19 cellular contexts compared by ENCODE assay signal in genomic region chr14:56528927-56529326, GRCh38. TPM values are rescaled to one million over a fixed set of nuclear protein-coding genes. Genes with fewer than 3 reads are reported as not detected.
DNase-seq lines count a peak whose midpoint lies in the region; ATAC-seq, FAIRE-seq and TF ChIP-seq lines count a peak whose summit lies in the region.
"Had no signal": no experiment of that assay in that cellular context is flagged by ENCODE, and none has a peak within 500 bp of the region (broad histone marks: within the 10 kb centered on the region; RNA-seq: fewer than 3 reads in every experiment).

No MANE protein-coding gene starts in this region.

- 0 out of 4 replicates have a peak, but pooled peaks of 1 of the 3 experiments have one; percentile 4 for TF ChIP-seq CTCF in H1 (IDR thresholded peaks at IDR 0.05; ENCODE audit: control extremely low read depth in 1 of 3, insufficient read depth in 1 of 3, low read depth in 1 of 3, low read length in 3 of 3)
- no peak for TF ChIP-seq CTCF in left lung (IDR thresholded peaks at IDR 0.05)

- H3K27ac ChIP-seq in H1 (ENCODE audit: low read depth, low read length) (no peak overlapping the region), left lung (no peak overlapping the region)
- H3K27ac ChIP-seq: BLaER1, C4-2B had no signal

- no peak overlapping the region for H3K23ac ChIP-seq in H1 (ENCODE audit: insufficient read length)

- H3K18ac ChIP-seq in H1 (ENCODE audit: extremely low read depth, low read length), result no peak overlapping the region

- H3K23me2 ChIP-seq in H1 (ENCODE audit: low read depth, low read length), result no peaks in the 10 kb centered on the region

- H2BK12ac ChIP-seq in H1 (ENCODE audit: low read depth, low read length), result no peak overlapping the region

- H2AK5ac ChIP-seq in H1 (ENCODE audit: low read depth, low read length), result no peak overlapping the region

- H3K4ac ChIP-seq in H1 (replicated peaks; ENCODE audit: insufficient read length, low read depth, low read length), result no peak overlapping the region

- peaks cover 17% of the 10 kb centered on the region; the same call in 1 of the 2 replicates for H3K27me3 ChIP-seq in H7 (ENCODE audit: control insufficient read depth, insufficient read depth, low read length)
- peaks cover 0 to 2% (median 0%) of the 10 kb centered on the region in 4 experiments; a peak in 3 of 7 replicates for H3K27me3 ChIP-seq in H1 (replicated peaks in 1 of 4; ENCODE audit: control insufficient read depth in 3 of 4, extremely low read depth in 1 of 4, insufficient read depth in 3 of 4, low read length in 3 of 4)
- peaks cover 0 to 15% of the 10 kb centered on the region in 2 donors for H3K27me3 ChIP-seq in left lung
- H3K27me3 ChIP-seq: BLaER1 had no signal

- no peaks in the 10 kb centered on the region for H3K36me3 ChIP-seq in H7 (replicated peaks; ENCODE audit: control insufficient read depth, insufficient read depth, low read length)
- H3K36me3 ChIP-seq in H1 (ENCODE audit: control insufficient read depth in 2 of 4, insufficient read depth in 4 of 4, low read length in 3 of 4), result no peaks in the 10 kb centered on the region
- H3K36me3 ChIP-seq in left lung, result no peaks in the 10 kb centered on the region
- H3K36me3 ChIP-seq: BLaER1, HAP-1 had no signal

- H3K79me1 ChIP-seq in H1 (ENCODE audit: low read depth, low read length), result no peaks in the 10 kb centered on the region

- intact Hi-C loops in left lung (cut with DNase I), result no loop called here

- H2AFZ ChIP-seq in H1 (ENCODE audit: low read length), result no peak overlapping the region

- TF ChIP-seq EP300 in H1 (IDR thresholded peaks at IDR 0.05; ENCODE audit: borderline replicate concordance in 1 of 2, low read depth in 2 of 2, low read length in 2 of 2), result no peak

- no peaks in the 10 kb centered on the region for H3K79me2 ChIP-seq in H1 (ENCODE audit: control insufficient read depth in 1 of 2, insufficient read depth in 2 of 2, low read length in 2 of 2)

- H2BK5ac ChIP-seq in H1 (ENCODE audit: low read depth, low read length), result no peak overlapping the region

- DNase-seq in H7 (peak; percentile 30), NCI-H82 (lab: John Stamatoyannopoulos, UW) (peak; percentile 71), H1 (ENCODE audit: low read depth in 1 of 2, low spot score in 2 of 2) (no peak), left lung (no peak), GM12892 (ENCODE audit: insufficient read length) (no peak), NCI-H1092 (lab: John Stamatoyannopoulos, UW) (no peak), NCI-H2227 treated with DMSO at 0.1 percent for 48 hours (lab: John Stamatoyannopoulos, UW) (no peak)
- DNase-seq: Caco-2; CD4-positive, CD25-positive, alpha-beta regulatory T cell; CD8-positive, alpha-beta T cell; DMS153; GF-D8; GOT3; HFFc6 had no signal

- no peaks in the 10 kb centered on the region for H4K20me1 ChIP-seq in H1 (replicated peaks in 1 of 2; ENCODE audit: control insufficient read depth in 1 of 2, insufficient read depth in 2 of 2, low read length in 2 of 2)
- H4K20me1 ChIP-seq: BLaER1 had no signal

- H3K14ac ChIP-seq in H1 (ENCODE audit: insufficient read length), result no peak overlapping the region

- H3K56ac ChIP-seq in H1 (replicated peaks; ENCODE audit: insufficient read length, low read depth, low read length), result no peak overlapping the region

- H3K4me1 ChIP-seq in H1 (replicated peaks in 1 of 4; ENCODE audit: control insufficient read depth in 3 of 4, insufficient read depth in 4 of 4, low read length in 3 of 4) (peaks cover 0 to 6% (median 3%) of the 10 kb centered on the region in 4 experiments; a peak in 3 of 7 replicates), left lung (no peaks in the 10 kb centered on the region)
- H3K4me1 ChIP-seq: BLaER1 had no signal

- no peak overlapping the region for H3K4me3 ChIP-seq in H7 (ENCODE audit: insufficient read depth, low read depth, low read length)
- no peak overlapping the region for H3K4me3 ChIP-seq in H1 (ENCODE audit: extremely low read depth in 1 of 4, insufficient read depth in 2 of 4, low read depth in 3 of 4, low read length in 4 of 4)
- H3K4me3 ChIP-seq in left lung, result no peak overlapping the region
- H3K4me3 ChIP-seq: BLaER1, HAP-1 had no signal

- H2BK15ac ChIP-seq in H1 (ENCODE audit: low read length), result no peak overlapping the region

- WGBS in H1 (ENCODE audit: extremely low coverage in 1 of 2, insufficient coverage in 1 of 2, insufficient read length in 1 of 2, insufficient replicate concordance in 2 of 2, low coverage in 1 of 2, low lambda C conversion rate in 2 of 2, missing lambda C conversion rate in 1 of 2), 2 experiments, result 63% methylated on average over 4 of the region's 4 CpGs; no CpG with 5 or more reads in 1 of the 2 experiments

- ATAC-seq in left lung (peak; percentile 66), GM21717 (IDR thresholded peaks at IDR 0.05; ENCODE audit: unreplicated experiment) (no peak)
- ATAC-seq: CD8-positive, alpha-beta T cell had no signal

- H4K5ac ChIP-seq in H1 (ENCODE audit: insufficient read length, low read depth, low read length), result no peak overlapping the region

- H4K91ac ChIP-seq in H1 (replicated peaks; ENCODE audit: insufficient read length, low read length), result no peak overlapping the region

- TF ChIP-seq POLR2A in H1 (IDR thresholded peaks at IDR 0.05; ENCODE audit: control extremely low read depth in 1 of 2, low read depth in 2 of 2, low read length in 2 of 2) (no peak), GM12892 (IDR thresholded peaks at IDR 0.05; ENCODE audit: low read depth, low read length) (no peak)

- no peak overlapping the region for H4K8ac ChIP-seq in H1 (ENCODE audit: extremely low read depth, insufficient read depth, low read length)

- no peak overlapping the region for H2BK20ac ChIP-seq in H1 (ENCODE audit: low read length)

- FAIRE-seq in H1 (lab: Jason Lieb, UNC) (peak; percentile 45), GM12892 (lab: Jason Lieb, UNC) (no peak)
- FAIRE-seq: GM12891 had no signal

- CTCF ChIA-PET in H1 (lab: Charles Lee; ENCODE audit: partially characterized antibody), result interaction anchor here (0.7 to 5.6 kb wide), 9 partner anchors 8 to 849 kb away, joined by 3 to 32 read pairs (median 4); no protein-coding TSS in a partner anchor

- POLR2A ChIA-PET in H1 (lab: Charles Lee; ENCODE audit: partially characterized antibody), result no interaction called here

- H2BK120ac ChIP-seq in H1 (replicated peaks; ENCODE audit: low read depth, low read length), result no peak overlapping the region

- no peak overlapping the region for H3K9ac ChIP-seq in H1 (replicated peaks in 1 of 4; ENCODE audit: extremely low read depth in 1 of 4, low read depth in 3 of 4, low read length in 3 of 4)
- H3K9ac ChIP-seq: BLaER1 had no signal

- TF ChIP-seq RAD21 in H1 (IDR thresholded peaks at IDR 0.05 in 1 of 2, conservative IDR thresholded peaks at IDR 0.05 in 1 of 2; ENCODE audit: low read depth in 2 of 2, low read length in 2 of 2), result no peak

- H3K9me3 ChIP-seq in H1 (ENCODE audit: insufficient read depth in 2 of 2, low read depth in 1 of 2, low read length in 1 of 2) (no peaks in the 10 kb centered on the region), left lung (no peaks in the 10 kb centered on the region)
- H3K9me3 ChIP-seq: BLaER1, Caco-2, HAP-1 had no signal

- no peak overlapping the region for H3K4me2 ChIP-seq in H1 (ENCODE audit: insufficient read depth in 1 of 2, low read depth in 2 of 2, low read length in 2 of 2)
- H3K4me2 ChIP-seq: BLaER1 had no signal

TF ChIP-seq in H1, 55 proteins besides CTCF, POLR2A, EP300 and RAD21:
- TF ChIP-seq, protein P1, sequence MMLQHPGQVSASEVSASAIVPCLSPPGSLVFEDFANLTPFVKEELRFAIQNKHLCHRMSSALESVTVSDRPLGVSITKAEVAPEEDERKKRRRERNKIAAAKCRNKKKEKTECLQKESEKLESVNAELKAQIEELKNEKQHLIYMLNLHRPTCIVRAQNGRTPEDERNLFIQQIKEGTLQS (IDR thresholded peaks at IDR 0.05; ENCODE audit: insufficient read depth, low read depth, low read length), result no peak
- TF ChIP-seq SP2 (IDR thresholded peaks at IDR 0.05; ENCODE audit: low read length) (no peak), BACH1 (IDR thresholded peaks at IDR 0.05; ENCODE audit: low read length) (no peak), JUND (IDR thresholded peaks at IDR 0.05; ENCODE audit: low read length) (no peak), HDAC6 (IDR thresholded peaks at IDR 0.05; ENCODE audit: low read depth, low read length) (no peak), RNF2 (IDR thresholded peaks at IDR 0.05; ENCODE audit: borderline replicate concordance, low read depth, low read length, missing control alignments, poor library complexity, severe bottlenecking) (no peak), SIRT6 (IDR thresholded peaks at IDR 0.05; ENCODE audit: low read length) (no peak)

RNA-seq across cellular contexts. Expression of gene TMEM260, which starts 50.7 kb away (rescaled TPM):
- total RNA-seq in H7 (2014; rRNA removed; shearing (Covaris generic)), result 10.6 and 12.2 TPM in 2 replicates
- total RNA-seq in H1 (2021; fragmentation: NEBNext Ultra II Directional; extraction: Animal tissue kit (Norgen Biotek cat#: 25700)), result 15.2 and 16.8 TPM in 2 replicates
- polyA plus RNA-seq in H1 (2011; rRNA removed), result 14.4 and 17.3 TPM in 2 replicates
- polyA plus RNA-seq in H1 (2011; cell fraction: cytosol; rRNA removed), result 10.7 TPM
- polyA plus RNA-seq in H1 (2011; cell fraction: nucleus; rRNA removed), result 31.8 TPM
- polyA plus RNA-seq in H1 (2012, experiment 1 of 2), result 6.6 to 7.9 TPM (median 7.1 TPM) in 4 replicates
- 1.6 TPM for polyA plus RNA-seq in H1 (2012, experiment 2 of 2)
- polyA plus RNA-seq in H1 (2013, experiment 1 of 2), result 21.9 TPM
- 22.0 TPM for polyA plus RNA-seq in H1 (2013, experiment 2 of 2)
- polyA minus RNA-seq in H1 (2011; rRNA and poly(A)+ RNA removed), result 24.2 and 26.5 TPM in 2 replicates
- polyA minus RNA-seq in H1 (2011; cell fraction: cytosol; rRNA and poly(A)+ RNA removed), result 15.2 TPM
- 86.3 TPM for polyA minus RNA-seq in H1 (2011; cell fraction: nucleus; rRNA and poly(A)+ RNA removed)
- total RNA-seq in left lung, result 10 to 100 TPM; 25.4 to 27.1 TPM
- polyA plus RNA-seq in GM12892 (2012; ENCODE audit: missing spikeins), result 7.8 TPM

Comparison
In these comparisons a context has a peak if more than half of its experiments do, and no peak if none do; other contexts are left out.
1. DNase-seq: peak in H7 (single experiment) and NCI-H82 (single experiment); none in H1 (0 of 2), left lung (0 of 2), GM12892 (single experiment), NCI-H1092 (single experiment) and NCI-H2227 treated with DMSO at 0.1 percent for 48 hours (single experiment).